In the genomic region with DNA sequence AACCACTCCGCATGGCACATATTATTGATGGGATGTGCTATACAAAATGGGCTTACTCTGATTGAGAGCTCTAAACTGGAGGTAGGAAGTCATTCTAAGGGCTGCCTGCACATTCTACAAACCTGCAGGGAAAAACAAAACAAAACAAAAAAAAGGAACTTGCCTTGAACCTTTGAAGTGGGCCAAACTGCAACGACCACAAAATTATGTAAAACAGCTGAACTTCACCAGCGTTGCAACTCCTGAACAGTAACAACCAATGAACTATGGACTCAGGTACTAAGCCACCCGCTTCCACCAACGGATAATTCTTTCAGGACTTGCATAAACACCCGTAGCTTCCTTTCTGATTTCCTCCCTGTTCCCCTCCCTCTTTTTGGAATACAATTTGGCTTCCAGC, we compare ENCODE assay signal across 8 cellular contexts.
"Had no signal": no experiment of that assay in that cellular context is flagged by ENCODE, and none has a peak within 500 bp of the region (broad histone marks: within the 10 kb centered on the region; RNA-seq: fewer than 3 reads in every experiment).

No MANE protein-coding gene starts in this region.

- H3K4me1 ChIP-seq: HAP-1 had no signal

- H3K27ac Mint-ChIP-seq: HFFc6, IgD-negative memory B cell had no signal

- H3K4me3 Mint-ChIP-seq: HFFc6 had no signal

- H3K36me3 ChIP-seq: HAP-1 had no signal

- DNase-seq: GOT3, H7, HFFc6, KG1 had no signal

- H3K27me3 Mint-ChIP-seq: IgD-negative memory B cell had no signal

- H3K4me3 ChIP-seq: HAP-1, K562 had no signal

- H3K36me3 Mint-ChIP-seq: IgD-negative memory B cell had no signal

- ATAC-seq: HCT116, K562 had no signal
